In the genomic region with DNA sequence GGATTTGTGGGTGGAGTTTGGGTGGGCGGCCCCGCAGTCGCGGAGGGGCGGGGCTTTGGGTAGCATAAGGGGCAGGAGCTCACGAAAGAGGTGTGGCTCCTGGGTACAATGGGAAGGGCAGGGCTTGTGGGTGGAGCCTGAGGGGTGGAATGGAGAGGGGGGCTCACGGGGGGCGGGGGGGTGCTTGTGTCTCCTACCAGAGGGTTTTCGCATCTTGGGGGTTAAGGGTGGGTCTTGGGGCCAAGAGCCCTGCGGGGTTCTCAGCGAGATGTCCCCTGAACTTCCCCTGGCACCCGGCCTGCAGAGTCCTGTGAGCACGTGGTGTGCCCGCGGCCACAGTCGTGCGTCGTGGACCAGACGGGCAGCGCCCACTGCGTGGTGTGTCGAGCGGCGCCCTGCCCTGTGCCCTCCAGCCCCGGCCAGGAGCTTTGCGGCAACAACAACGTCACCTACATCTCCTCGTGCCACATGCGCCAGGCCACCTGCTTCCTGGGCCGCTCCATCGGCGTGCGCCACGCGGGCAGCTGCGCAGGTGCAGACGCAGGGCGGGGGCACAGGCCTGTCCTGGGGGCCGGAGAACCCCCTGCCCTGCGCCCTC, we compare ENCODE assay signal across 7 cellular contexts. TPM values are rescaled to one million over a fixed set of nuclear protein-coding genes. Genes with fewer than 3 reads are reported as not detected.
DNase-seq lines count a peak whose midpoint lies in the region; ATAC-seq lines count a peak whose summit lies in the region.
"Had no signal": no experiment of that assay in that cellular context is flagged by ENCODE, and none has a peak within 500 bp of the region (broad histone marks: within the 10 kb centered on the region; RNA-seq: fewer than 3 reads in every experiment).

No MANE protein-coding gene starts in this region.

- peaks cover 40% of the 10 kb centered on the region for H3K36me3 ChIP-seq in SJSA1

- DNase-seq in GF-D8 (lab: John Stamatoyannopoulos, UW) (peak; percentile 63), SJSA1 (ENCODE audit: low read depth in 1 of 2, low spot score in 2 of 2) (no peak), head of caudate nucleus (peak in 39 of 42 donors; percentile 76 to 96 (median 89))
- DNase-seq in stimulated activated naive CD8-positive, alpha-beta T cell treated with anti-CD3 and anti-CD28 coated beads, Interleukin-15, amount 100 ng/mL, for 72 hours, result peak in 1 of 2 donors; percentile 51

- peaks cover 35% of the 10 kb centered on the region for H3K4me1 ChIP-seq in SJSA1 (replicated peaks)

- H3K9me3 ChIP-seq in SJSA1 (replicated peaks), result 0 out of 2 replicates have a peak, but pooled peaks cover 2% of the 10 kb centered on the region

- H3K27ac Mint-ChIP-seq in stimulated activated naive CD8-positive, alpha-beta T cell treated with anti-CD3 and anti-CD28 coated beads, Interleukin-15, amount 100 ng/mL, for 72 hours, result peak overlapping the region; percentile 98 to 99

- H3K4me3 ChIP-seq in SJSA1, result peak overlapping the region; percentile 77

- no peak for ATAC-seq in stimulated activated naive CD8-positive, alpha-beta T cell treated with anti-CD3 and anti-CD28 coated beads, Interleukin-15, amount 100 ng/mL, for 72 hours
- no peak for ATAC-seq in GM18870 (IDR thresholded peaks at IDR 0.05; ENCODE audit: unreplicated experiment)
- no peak for ATAC-seq in GM19467 (IDR thresholded peaks at IDR 0.05; ENCODE audit: unreplicated experiment)

- peaks cover 14% of the 10 kb centered on the region for H3K4me1 Mint-ChIP-seq in stimulated activated naive CD8-positive, alpha-beta T cell treated with anti-CD3 and anti-CD28 coated beads, Interleukin-15, amount 100 ng/mL, for 72 hours

- H3K9me3 Mint-ChIP-seq in stimulated activated naive CD8-positive, alpha-beta T cell treated with anti-CD3 and anti-CD28 coated beads, Interleukin-15, amount 100 ng/mL, for 72 hours, result no peaks in the 10 kb centered on the region

- peak overlapping the region; percentile 86 to 88 for H3K4me3 Mint-ChIP-seq in stimulated activated naive CD8-positive, alpha-beta T cell treated with anti-CD3 and anti-CD28 coated beads, Interleukin-15, amount 100 ng/mL, for 72 hours

- H3K27me3 ChIP-seq in SJSA1 (replicated peaks), result no peaks in the 10 kb centered on the region

- H3K27me3 Mint-ChIP-seq in stimulated activated naive CD8-positive, alpha-beta T cell treated with anti-CD3 and anti-CD28 coated beads, Interleukin-15, amount 100 ng/mL, for 72 hours, result no peaks in the 10 kb centered on the region

- H3K27ac ChIP-seq in SJSA1, result peak overlapping the region; percentile 81

- intact Hi-C loops in head of caudate nucleus (cut with DNase I), result loop anchor here (2.0 to 5.0 kb wide), 2 partner anchors 18 to 51 kb away; partner anchors contain the start of gene RNF126

RNA-seq across cellular contexts. Expression of gene FSTL3, which starts 4.9 kb away (rescaled TPM):
- total RNA-seq in SJSA1 (2014; rRNA removed; shearing (Covaris generic)), result 317 and 364 TPM in 2 replicates

RNA-seq across cellular contexts. Expression of gene PRSS57, which starts 14.1 kb away (rescaled TPM):
- not detected in 2 replicates for total RNA-seq in SJSA1 (2014; rRNA removed; shearing (Covaris generic))
- total RNA-seq: T-helper 2 cell treated with Interferon-gamma antibody and Interleukin-4, amounts not matched to agents 100 ng/mL and 5 ng/mL, for 36 hours had no signal

RNA-seq across cellular contexts. Expression of gene RNF126, which starts 18.1 kb away (rescaled TPM):
- total RNA-seq in SJSA1 (2014; rRNA removed; shearing (Covaris generic)), result 55.9 and 79.3 TPM in 2 replicates

RNA-seq across cellular contexts. Expression of gene PALM, which starts 27.6 kb away (rescaled TPM):
- not detected in 2 replicates for total RNA-seq in SJSA1 (2014; rRNA removed; shearing (Covaris generic))
- total RNA-seq: T-helper 2 cell treated with Interferon-gamma antibody and Interleukin-4, amounts not matched to agents 100 ng/mL and 5 ng/mL, for 36 hours had no signal

RNA-seq across cellular contexts. Expression of gene FGF22, which starts 41.4 kb away (rescaled TPM):
- total RNA-seq in SJSA1 (2014; rRNA removed; shearing (Covaris generic)), result 0.13 TPM in 1 of 2 replicates, not detected in the other
- total RNA-seq: T-helper 2 cell treated with Interferon-gamma antibody and Interleukin-4, amounts not matched to agents 100 ng/mL and 5 ng/mL, for 36 hours had no signal

Comparison
In these comparisons a context has a peak if more than half of its experiments do, and no peak if none do; other contexts are left out.
1. DNase-seq: peak in GF-D8 (single experiment) and head of caudate nucleus (39 of 42); none in SJSA1 (0 of 2).